Comparison of ENCODE assay signal across 8 cellular contexts in the genomic region with DNA sequence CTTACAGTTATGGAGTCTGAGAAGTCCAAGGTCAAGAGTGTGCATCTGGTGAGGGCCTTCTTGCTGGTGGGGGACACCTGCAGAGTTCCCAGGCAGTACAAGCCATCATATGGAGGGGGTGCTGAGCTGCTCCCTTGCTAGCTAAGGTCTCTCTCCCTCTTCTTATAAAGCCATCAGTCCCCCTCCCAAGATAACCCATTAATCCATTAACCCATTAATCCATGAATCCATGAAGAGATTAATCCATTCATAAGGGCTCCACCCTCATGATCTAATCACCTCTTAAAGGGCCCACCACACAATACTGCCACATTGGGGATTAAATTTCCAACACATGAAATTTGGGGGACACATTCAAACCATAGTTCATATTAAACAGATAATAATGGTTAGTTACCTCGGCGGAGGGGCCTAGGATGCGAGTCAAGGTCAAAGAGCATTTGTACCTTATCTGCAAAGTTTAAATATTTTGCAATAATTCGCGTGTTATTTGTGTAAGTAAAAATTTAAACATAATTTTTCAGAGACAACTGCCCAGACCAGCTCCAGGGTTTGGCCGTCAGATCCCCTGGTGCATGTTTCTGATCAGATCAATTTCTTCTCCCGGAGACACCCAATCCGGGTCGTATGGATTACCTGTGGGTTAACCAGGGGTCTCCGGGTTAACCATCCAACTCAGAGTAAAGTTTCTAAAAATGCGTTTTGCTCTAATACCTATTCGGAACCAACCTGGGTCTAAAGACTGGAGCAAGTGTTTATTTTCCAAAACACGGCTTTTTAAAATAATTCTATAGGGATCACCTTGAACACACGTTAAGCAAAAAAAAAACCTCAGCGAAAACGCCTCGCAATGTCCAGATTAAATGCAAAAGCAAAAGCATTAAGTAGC. TPM values are rescaled to one million over a fixed set of nuclear protein-coding genes. Genes with fewer than 3 reads are reported as not detected.
A peak's percentile ranks its signal among the peaks of the same experiment; 100 is the strongest.
DNase-seq lines count a peak whose midpoint lies in the region; ATAC-seq and TF ChIP-seq lines count a peak whose summit lies in the region.

No MANE protein-coding gene starts in this region.

- ATAC-seq in mucosa of descending colon (no peak), HG02885 (IDR thresholded peaks at IDR 0.05; ENCODE audit: poor library complexity, unreplicated experiment) (no peak), HG02571 (IDR thresholded peaks at IDR 0.05; ENCODE audit: unreplicated experiment) (no peak)

- no peaks in the 10 kb centered on the region for H3K36me3 ChIP-seq in mucosa of descending colon (ENCODE audit: low read depth)

- H3K27ac Mint-ChIP-seq in activated CD4-positive, alpha-beta T cell treated with anti-CD3 and anti-CD28 coated beads, Interleukin-2, amount 10 ng/mL, durations not matched to agents 7 days and 5 days, result peak overlapping the region; percentile 98

- H3K9me3 ChIP-seq in mucosa of descending colon, result no peaks in the 10 kb centered on the region

- intact Hi-C loops in mucosa of descending colon (cut with DNase I, micrococcal nuclease), result loop anchor here (5.0 kb wide), 1 partner anchor 99 kb away; no protein-coding TSS in a partner anchor

- H3K4me1 Mint-ChIP-seq in activated CD4-positive, alpha-beta T cell treated with anti-CD3 and anti-CD28 coated beads, Interleukin-2, amount 10 ng/mL, durations not matched to agents 7 days and 5 days, result peaks cover 38% of the 10 kb centered on the region

- peak overlapping the region; percentile 56 for H3K4me3 ChIP-seq in mucosa of descending colon

- POLR2A ChIA-PET in activated CD4-positive, alpha-beta T cell treated with anti-CD3 and anti-CD28 coated beads, Interleukin-2, amount 10 ng/mL, durations not matched to agents 7 days and 5 days (lab: Charles Lee), result no interaction called here

- TF ChIP-seq CTCF in mucosa of descending colon (IDR thresholded peaks at IDR 0.05), result no peak

- peaks cover 17% of the 10 kb centered on the region for H3K36me3 Mint-ChIP-seq in activated CD4-positive, alpha-beta T cell treated with anti-CD3 and anti-CD28 coated beads, Interleukin-2, amount 10 ng/mL, durations not matched to agents 7 days and 5 days (ENCODE audit: low read depth)

- no peaks in the 10 kb centered on the region for H3K4me1 ChIP-seq in mucosa of descending colon (ENCODE audit: low read depth)

- H3K4me3 Mint-ChIP-seq in activated CD4-positive, alpha-beta T cell treated with anti-CD3 and anti-CD28 coated beads, Interleukin-2, amount 10 ng/mL, durations not matched to agents 7 days and 5 days, result peak overlapping the region; percentile 94

- H3K27me3 Mint-ChIP-seq in activated CD4-positive, alpha-beta T cell treated with anti-CD3 and anti-CD28 coated beads, Interleukin-2, amount 10 ng/mL, durations not matched to agents 7 days and 5 days, result peaks cover 3% of the 10 kb centered on the region

- no peak for DNase-seq in activated CD4-positive, alpha-beta T cell treated with anti-CD3 and anti-CD28 coated beads, Interleukin-2, amount 10 ng/mL, durations not matched to agents 7 days and 5 days
- no peak for DNase-seq in activated CD4-positive, alpha-beta T cell treated with anti-CD3 and anti-CD28 coated beads for 1 hour
- DNase-seq in NCI-H524 (lab: John Stamatoyannopoulos, UW) (peak; percentile 53 to 80), cerebellar cortex (ENCODE audit: low spot score) (peak; percentile 33), mucosa of descending colon (peak in 1 of 3 donors; percentile 14), cerebellar nuclear complex (lab: John Stamatoyannopoulos, UW) (no peak)

- CTCF ChIA-PET in activated CD4-positive, alpha-beta T cell treated with anti-CD3 and anti-CD28 coated beads, Interleukin-2, amount 10 ng/mL, durations not matched to agents 7 days and 5 days (lab: Charles Lee), result interaction anchor here (0.6 to 4.5 kb wide), 17 partner anchors 11 to 710 kb away, joined by 3 to 48 read pairs (median 5); a partner anchor contains a TSS

- H3K9me3 Mint-ChIP-seq in activated CD4-positive, alpha-beta T cell treated with anti-CD3 and anti-CD28 coated beads, Interleukin-2, amount 10 ng/mL, durations not matched to agents 7 days and 5 days, result no peaks in the 10 kb centered on the region

RNA-seq across cellular contexts. Expression of a gene that starts 0.7 kb away (rescaled TPM):
- 10 to 100 TPM; 52.4 to 54.3 TPM for total RNA-seq in activated CD4-positive, alpha-beta T cell treated with anti-CD3 and anti-CD28 coated beads, Interleukin-2, amount 10 ng/mL, durations not matched to agents 7 days and 5 days
- total RNA-seq in mucosa of descending colon, result 10 to 100 TPM; 37.7 to 54.5 (median 49.5) TPM

Comparison
In these comparisons a context has a peak if more than half of its experiments do, and no peak if none do; other contexts are left out.
1. DNase-seq: peak in NCI-H524 (2 of 2) and cerebellar cortex (single experiment); none in activated CD4-positive, alpha-beta T cell treated with anti-CD3 and anti-CD28 coated beads, Interleukin-2, amount 10 ng/mL, durations not matched to agents 7 days and 5 days (single experiment), activated CD4-positive, alpha-beta T cell treated with anti-CD3 and anti-CD28 coated beads for 1 hour (single experiment) and cerebellar nuclear complex (0 of 2).